5 cellular contexts compared by ENCODE assay signal in genomic region chr14:37327933-37328332, GRCh38.
DNase-seq lines count a peak whose midpoint lies in the region; ATAC-seq, FAIRE-seq and TF ChIP-seq lines count a peak whose summit lies in the region.
"Not testable (repeated sequence)": the region's sequence is repeated elsewhere in the genome, so short reads cannot be mapped to it uniquely, and the experiment has no call there.

No MANE protein-coding gene starts in this region.

- BruUV-seq in Caco-2 (replicated peaks; lab: Mats Ljungman, UMichigan); HepG2 (replicated peaks; lab: Mats Ljungman, UMichigan): not testable (repeated sequence)

- H4K20me1 ChIP-seq in HepG2 (ENCODE audit: insufficient read depth, low read length) = not testable (repeated sequence)

- peaks cover 17% of the 10 kb centered on the region for H3K9me3 Mint-ChIP-seq in Caco-2 (ENCODE audit: unreplicated experiment)

- DNase-seq in Caco-2; HepG2 (ENCODE audit: low spot score): not testable (repeated sequence)

- not testable (repeated sequence) for TF ChIP-seq CTCF in 22Rv1 (IDR thresholded peaks at IDR 0.05); C4-2B (conservative IDR thresholded peaks at IDR 0.05); Caco-2 (IDR thresholded peaks at IDR 0.05; ENCODE audit: insufficient read depth in 1 of 2, low read depth in 1 of 2, low read length in 1 of 2, severe bottlenecking in 1 of 2, unreplicated experiment in 1 of 2); VCaP (conservative IDR thresholded peaks at IDR 0.05); HepG2 (CRISPR knock-in tag; IDR thresholded peaks at IDR 0.05)

- peaks cover 15% of the 10 kb centered on the region for H3K4me1 Mint-ChIP-seq in Caco-2 (ENCODE audit: low read depth, unreplicated experiment)

- not testable (repeated sequence) for FAIRE-seq in HepG2 (lab: Jason Lieb, UNC)

- not testable (repeated sequence) for ATAC-seq in HepG2

- POLR2A ChIA-PET in Caco-2 (lab: Charles Lee) = not testable (repeated sequence)
- POLR2A ChIA-PET in HepG2 (lab: Yijun Ruan, JAX) = interaction anchor here (1.3 to 2.5 kb wide), 3 partner anchors 162 to 268 kb away, joined by 4 to 16 read pairs (median 13); partner anchors contain the start of genes FOXA1 and TTC6

- TF ChIP-seq RAD21 in HepG2 (CRISPR knock-in tag; IDR thresholded peaks at IDR 0.05) = not testable (repeated sequence)

- H3K27ac ChIP-seq in 22Rv1 (peak overlapping the region; percentile 74), C4-2B (peak overlapping the region; percentile 47), VCaP (peak overlapping the region; percentile 75)
- H3K27ac ChIP-seq in HepG2 (ENCODE audit: extremely low read length, insufficient read depth, low read length) = not testable (repeated sequence)

- not testable (repeated sequence) for H3K9ac ChIP-seq in HepG2 (ENCODE audit: insufficient read depth, low read depth, low read length)

- H3K36me3 Mint-ChIP-seq in Caco-2 (ENCODE audit: insufficient read depth, unreplicated experiment) = peaks cover 30% of the 10 kb centered on the region

- H3K4me3 Mint-ChIP-seq in Caco-2 (ENCODE audit: unreplicated experiment) = not testable (repeated sequence)

- peaks cover 23% of the 10 kb centered on the region for H3K4me1 ChIP-seq in Caco-2
- H3K4me1 ChIP-seq in HepG2 (ENCODE audit: insufficient read depth, low read length) = peaks cover 30% of the 10 kb centered on the region

- not testable (repeated sequence) for H3K36me3 ChIP-seq in Caco-2 (ENCODE audit: control insufficient read depth, insufficient read depth, low read length); HepG2 (replicated peaks in 1 of 2; ENCODE audit: control insufficient read depth in 1 of 2, insufficient read depth in 2 of 2, low read length in 2 of 2)

- H3K4me3 ChIP-seq in Caco-2 (ENCODE audit: low read depth, low read length); HepG2 (replicated peaks in 1 of 3; ENCODE audit: insufficient read depth in 1 of 3, low read depth in 2 of 3, low read length in 3 of 3): not testable (repeated sequence)

- H3K79me2 ChIP-seq in HepG2 (ENCODE audit: insufficient read depth, low read length) = not testable (repeated sequence)

- not testable (repeated sequence) for TF ChIP-seq POLR2A in HepG2 (IDR thresholded peaks at IDR 0.05; ENCODE audit: insufficient read depth in 1 of 2, low read depth in 2 of 2, low read length in 2 of 2)

- H3K9me3 ChIP-seq in Caco-2; HepG2 (ENCODE audit: low read length): not testable (repeated sequence)

- TF ChIP-seq EP300 in HepG2 (IDR thresholded peaks at IDR 0.05; ENCODE audit: low read depth in 2 of 2, low read length in 2 of 2); HepG2 (CRISPR knock-in tag; IDR thresholded peaks at IDR 0.05; ENCODE audit: borderline replicate concordance): not testable (repeated sequence)

- CTCF ChIA-PET in Caco-2 (lab: Charles Lee); HepG2 (lab: Yijun Ruan, JAX; ENCODE audit: low intra/inter-chr PET ratio, low total read pairs): not testable (repeated sequence)

- intact Hi-C loops in Caco-2 (cut with micrococcal nuclease; ENCODE audit: unreplicated experiment) = loop anchor here (2.0 to 5.0 kb wide), 5 partner anchors 47 to 263 kb away; no protein-coding TSS in a partner anchor
- intact Hi-C loops in HepG2 (cut with micrococcal nuclease; ENCODE audit: unreplicated experiment) = loop anchor here (2.0 kb wide), 1 partner anchor 75 kb away; no protein-coding TSS in a partner anchor

- H3K4me2 ChIP-seq in HepG2 (ENCODE audit: low read depth, low read length) = not testable (repeated sequence)

- in situ Hi-C loops in HepG2 (cut with HindIII; ENCODE audit: extremely low pct_ligation_motif_present, low pct_unique_long_range_greater_than_20kb) = not testable (repeated sequence)

- H3K27ac Mint-ChIP-seq in Caco-2 (ENCODE audit: unreplicated experiment) = peak overlapping the region; percentile 25

- not testable (repeated sequence) for H3K27me3 ChIP-seq in Caco-2 (replicated peaks; ENCODE audit: control insufficient read depth, insufficient read depth, low read length); HepG2 (ENCODE audit: control insufficient read depth in 1 of 2, insufficient read depth in 2 of 2, low read length in 2 of 2)

- not testable (repeated sequence) for H3K27me3 Mint-ChIP-seq in Caco-2 (ENCODE audit: insufficient read depth, unreplicated experiment)

- 95% methylated on average over 5 of the region's 5 CpGs for WGBS in HepG2 (ENCODE audit: low lambda C conversion rate)

- H2AFZ ChIP-seq in HepG2 (ENCODE audit: low read length) = not testable (repeated sequence)

TF ChIP-seq in HepG2, 621 proteins besides CTCF, POLR2A, EP300 and RAD21:
- TF ChIP-seq POGZ (CRISPR knock-in tag; IDR thresholded peaks at IDR 0.05) (peak; percentile 49; the same call in 1 of the 2 replicates), ONECUT2 (CRISPR knock-in tag; IDR thresholded peaks at IDR 0.05) (peak; percentile 25; the same call in 1 of the 2 replicates), ZNF460 (CRISPR knock-in tag; IDR thresholded peaks at IDR 0.05; ENCODE audit: borderline replicate concordance) (peak; percentile 80), HOMEZ (CRISPR knock-in tag; IDR thresholded peaks at IDR 0.05; ENCODE audit: low read depth) (peak; percentile 14; the same call in 1 of the 2 replicates), CEBPG (CRISPR knock-in tag; IDR thresholded peaks at IDR 0.05) (peak; percentile 42; the same call in 1 of the 2 replicates), NAIF1 (CRISPR knock-in tag; IDR thresholded peaks at IDR 0.05; ENCODE audit: borderline replicate concordance) (0 out of 2 replicates have a peak, but pooled peaks have one; percentile 25), ADNP (CRISPR knock-in tag; IDR thresholded peaks at IDR 0.05) (peak; percentile 55; the same call in 1 of the 2 replicates), ATF7 (IDR thresholded peaks at IDR 0.05) (peak; percentile 72)
- not testable (repeated sequence) for TF ChIP-seq ATF7 (CRISPR knock-in tag; IDR thresholded peaks at IDR 0.05)
